ENCODE assay signal across 1 cellular context in genomic region chr17:42803074-42803883, GRCh38.
A peak's percentile ranks its signal among the peaks of the same experiment; 100 is the strongest.
TF ChIP-seq lines count a peak whose summit lies in the region.

No MANE protein-coding gene starts in this region.

TF ChIP-seq in HepG2, 621 proteins besides CTCF, POLR2A, EP300 and RAD21 (continued from another document and continues in another):
- TF ChIP-seq, protein P1, sequence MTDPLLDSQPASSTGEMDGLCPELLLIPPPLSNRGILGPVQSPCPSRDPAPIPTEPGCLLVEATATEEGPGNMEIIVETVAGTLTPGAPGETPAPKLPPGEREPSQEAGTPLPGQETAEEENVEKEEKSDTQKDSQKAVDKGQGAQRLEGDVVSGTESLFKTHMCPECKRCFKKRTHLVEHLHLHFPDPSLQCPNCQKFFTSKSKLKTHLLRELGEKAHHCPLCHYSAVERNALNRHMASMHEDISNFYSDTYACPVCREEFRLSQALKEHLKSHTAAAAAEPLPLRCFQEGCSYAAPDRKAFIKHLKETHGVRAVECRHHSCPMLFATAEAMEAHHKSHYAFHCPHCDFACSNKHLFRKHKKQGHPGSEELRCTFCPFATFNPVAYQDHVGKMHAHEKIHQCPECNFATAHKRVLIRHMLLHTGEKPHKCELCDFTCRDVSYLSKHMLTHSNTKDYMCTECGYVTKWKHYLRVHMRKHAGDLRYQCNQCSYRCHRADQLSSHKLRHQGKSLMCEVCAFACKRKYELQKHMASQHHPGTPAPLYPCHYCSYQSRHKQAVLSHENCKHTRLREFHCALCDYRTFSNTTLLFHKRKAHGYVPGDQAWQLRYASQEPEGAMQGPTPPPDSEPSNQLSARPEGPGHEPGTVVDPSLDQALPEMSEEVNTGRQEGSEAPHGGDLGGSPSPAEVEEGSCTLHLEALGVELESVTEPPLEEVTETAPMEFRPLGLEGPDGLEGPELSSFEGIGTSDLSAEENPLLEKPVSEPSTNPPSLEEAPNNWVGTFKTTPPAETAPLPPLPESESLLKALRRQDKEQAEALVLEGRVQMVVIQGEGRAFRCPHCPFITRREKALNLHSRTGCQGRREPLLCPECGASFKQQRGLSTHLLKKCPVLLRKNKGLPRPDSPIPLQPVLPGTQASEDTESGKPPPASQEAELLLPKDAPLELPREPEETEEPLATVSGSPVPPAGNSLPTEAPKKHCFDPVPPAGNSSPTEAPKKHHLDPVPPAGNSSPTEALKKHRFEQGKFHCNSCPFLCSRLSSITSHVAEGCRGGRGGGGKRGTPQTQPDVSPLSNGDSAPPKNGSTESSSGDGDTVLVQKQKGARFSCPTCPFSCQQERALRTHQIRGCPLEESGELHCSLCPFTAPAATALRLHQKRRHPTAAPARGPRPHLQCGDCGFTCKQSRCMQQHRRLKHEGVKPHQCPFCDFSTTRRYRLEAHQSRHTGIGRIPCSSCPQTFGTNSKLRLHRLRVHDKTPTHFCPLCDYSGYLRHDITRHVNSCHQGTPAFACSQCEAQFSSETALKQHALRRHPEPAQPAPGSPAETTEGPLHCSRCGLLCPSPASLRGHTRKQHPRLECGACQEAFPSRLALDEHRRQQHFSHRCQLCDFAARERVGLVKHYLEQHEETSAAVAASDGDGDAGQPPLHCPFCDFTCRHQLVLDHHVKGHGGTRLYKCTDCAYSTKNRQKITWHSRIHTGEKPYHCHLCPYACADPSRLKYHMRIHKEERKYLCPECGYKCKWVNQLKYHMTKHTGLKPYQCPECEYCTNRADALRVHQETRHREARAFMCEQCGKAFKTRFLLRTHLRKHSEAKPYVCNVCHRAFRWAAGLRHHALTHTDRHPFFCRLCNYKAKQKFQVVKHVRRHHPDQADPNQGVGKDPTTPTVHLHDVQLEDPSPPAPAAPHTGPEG (CRISPR knock-in tag; IDR thresholded peaks at IDR 0.05), result no peak
- no peak for TF ChIP-seq CCAR2 (optimal IDR thresholded peaks at IDR 0.05; ENCODE audit: low read depth, low read length)
- peak; percentile 76 for TF ChIP-seq PITX1 (CRISPR knock-in tag; IDR thresholded peaks at IDR 0.05)
- TF ChIP-seq, protein P2, sequence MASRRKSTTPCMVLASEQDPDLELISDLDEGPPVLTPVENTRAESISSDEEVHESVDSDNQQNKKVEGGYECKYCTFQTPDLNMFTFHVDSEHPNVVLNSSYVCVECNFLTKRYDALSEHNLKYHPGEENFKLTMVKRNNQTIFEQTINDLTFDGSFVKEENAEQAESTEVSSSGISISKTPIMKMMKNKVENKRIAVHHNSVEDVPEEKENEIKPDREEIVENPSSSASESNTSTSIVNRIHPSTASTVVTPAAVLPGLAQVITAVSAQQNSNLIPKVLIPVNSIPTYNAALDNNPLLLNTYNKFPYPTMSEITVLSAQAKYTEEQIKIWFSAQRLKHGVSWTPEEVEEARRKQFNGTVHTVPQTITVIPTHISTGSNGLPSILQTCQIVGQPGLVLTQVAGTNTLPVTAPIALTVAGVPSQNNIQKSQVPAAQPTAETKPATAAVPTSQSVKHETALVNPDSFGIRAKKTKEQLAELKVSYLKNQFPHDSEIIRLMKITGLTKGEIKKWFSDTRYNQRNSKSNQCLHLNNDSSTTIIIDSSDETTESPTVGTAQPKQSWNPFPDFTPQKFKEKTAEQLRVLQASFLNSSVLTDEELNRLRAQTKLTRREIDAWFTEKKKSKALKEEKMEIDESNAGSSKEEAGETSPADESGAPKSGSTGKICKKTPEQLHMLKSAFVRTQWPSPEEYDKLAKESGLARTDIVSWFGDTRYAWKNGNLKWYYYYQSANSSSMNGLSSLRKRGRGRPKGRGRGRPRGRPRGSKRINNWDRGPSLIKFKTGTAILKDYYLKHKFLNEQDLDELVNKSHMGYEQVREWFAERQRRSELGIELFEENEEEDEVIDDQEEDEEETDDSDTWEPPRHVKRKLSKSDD (CRISPR knock-in tag; IDR thresholded peaks at IDR 0.05; ENCODE audit: low read depth), result no peak
- no peak for TF ChIP-seq MTA1 (CRISPR knock-in tag; IDR thresholded peaks at IDR 0.05; ENCODE audit: borderline replicate concordance)
- no peak for TF ChIP-seq PPARG (CRISPR knock-in tag; conservative IDR thresholded peaks at IDR 0.05)
- TF ChIP-seq ZBTB14 (CRISPR knock-in tag; IDR thresholded peaks at IDR 0.05), result no peak
- TF ChIP-seq ZFP36 (IDR thresholded peaks at IDR 0.05; ENCODE audit: borderline replicate concordance, low read depth, low read length, partially characterized antibody), result no peak
- TF ChIP-seq ZNF709 (CRISPR knock-in tag; IDR thresholded peaks at IDR 0.05), result no peak
- TF ChIP-seq TOE1 (CRISPR knock-in tag; IDR thresholded peaks at IDR 0.05), result no peak
- TF ChIP-seq, protein P3, sequence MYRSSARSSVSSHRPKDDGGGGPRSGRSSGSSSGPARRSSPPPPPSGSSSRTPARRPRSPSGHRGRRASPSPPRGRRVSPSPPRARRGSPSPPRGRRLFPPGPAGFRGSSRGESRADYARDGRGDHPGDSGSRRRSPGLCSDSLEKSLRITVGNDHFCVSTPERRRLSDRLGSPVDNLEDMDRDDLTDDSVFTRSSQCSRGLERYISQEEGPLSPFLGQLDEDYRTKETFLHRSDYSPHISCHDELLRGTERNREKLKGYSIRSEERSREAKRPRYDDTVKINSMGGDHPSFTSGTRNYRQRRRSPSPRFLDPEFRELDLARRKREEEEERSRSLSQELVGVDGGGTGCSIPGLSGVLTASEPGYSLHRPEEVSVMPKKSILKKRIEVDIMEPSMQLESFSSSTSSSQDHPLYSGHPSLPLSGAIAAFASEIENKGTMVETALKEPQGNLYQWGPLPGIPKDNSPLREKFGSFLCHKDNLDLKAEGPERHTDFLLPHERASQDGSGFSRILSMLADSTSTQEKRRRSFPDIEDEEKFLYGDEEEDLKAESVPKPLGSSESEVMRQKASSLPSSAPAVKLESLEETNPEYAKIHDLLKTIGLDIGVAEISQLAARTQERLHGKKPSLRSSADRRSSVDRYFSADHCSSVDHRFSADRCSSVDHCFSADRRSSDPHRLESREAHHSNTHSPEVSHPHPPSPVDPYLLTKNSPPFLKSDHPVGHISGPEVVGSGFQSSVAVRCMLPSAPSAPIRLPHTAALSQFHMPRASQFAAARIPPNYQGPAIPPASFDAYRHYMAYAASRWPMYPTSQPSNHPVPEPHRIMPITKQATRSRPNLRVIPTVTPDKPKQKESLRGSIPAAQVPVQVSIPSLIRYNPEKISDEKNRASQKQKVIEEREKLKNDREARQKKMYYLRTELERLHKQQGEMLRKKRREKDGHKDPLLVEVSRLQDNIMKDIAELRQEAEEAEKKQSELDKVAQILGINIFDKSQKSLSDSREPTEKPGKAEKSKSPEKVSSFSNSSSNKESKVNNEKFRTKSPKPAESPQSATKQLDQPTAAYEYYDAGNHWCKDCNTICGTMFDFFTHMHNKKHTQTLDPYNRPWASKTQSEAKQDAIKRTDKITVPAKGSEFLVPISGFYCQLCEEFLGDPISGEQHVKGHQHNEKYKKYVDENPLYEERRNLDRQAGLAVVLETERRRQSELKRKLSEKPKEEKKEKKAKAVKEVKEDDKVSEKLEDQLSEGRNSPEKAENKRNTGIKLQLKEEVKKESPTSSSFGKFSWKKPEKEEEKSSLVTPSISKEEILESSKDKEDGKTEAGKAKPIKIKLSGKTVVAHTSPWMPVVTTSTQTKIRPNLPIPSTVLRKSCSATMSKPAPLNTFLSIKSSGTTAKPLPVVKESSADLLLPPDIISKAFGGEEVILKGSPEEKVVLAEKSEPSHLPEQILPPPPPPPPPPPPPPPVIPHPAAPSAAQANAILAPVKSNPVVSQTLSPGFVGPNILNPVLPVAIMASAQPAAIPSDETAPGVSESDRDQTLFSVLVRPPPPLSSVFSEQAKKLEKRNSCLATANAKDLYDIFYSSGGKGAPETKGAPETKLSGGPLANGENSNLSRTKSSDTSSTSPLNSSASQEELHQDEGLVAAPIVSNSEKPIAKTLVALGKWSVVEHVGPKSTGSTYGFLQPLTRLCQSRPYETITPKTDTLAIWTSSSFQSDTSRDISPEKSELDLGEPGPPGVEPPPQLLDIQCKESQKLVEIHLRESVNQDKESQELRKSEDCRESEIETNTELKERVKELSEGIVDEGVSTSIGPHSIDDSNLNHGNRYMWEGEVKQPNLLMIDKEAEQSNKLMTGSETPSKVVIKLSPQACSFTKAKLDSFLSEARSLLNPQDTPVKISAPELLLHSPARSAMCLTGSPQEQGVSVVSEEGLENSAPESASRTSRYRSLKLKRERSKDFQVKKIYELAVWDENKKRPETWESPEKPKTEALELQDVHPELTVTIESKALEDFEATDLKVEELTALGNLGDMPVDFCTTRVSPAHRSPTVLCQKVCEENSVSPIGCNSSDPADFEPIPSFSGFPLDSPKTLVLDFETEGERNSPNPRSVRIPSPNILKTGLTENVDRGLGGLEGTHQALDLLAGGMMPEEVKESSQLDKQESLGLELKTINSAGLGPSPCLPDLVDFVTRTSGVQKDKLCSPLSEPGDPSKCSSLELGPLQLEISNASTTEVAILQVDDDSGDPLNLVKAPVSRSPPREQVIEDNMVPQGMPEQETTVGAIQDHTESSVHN (CRISPR knock-in tag; IDR thresholded peaks at IDR 0.05), result no peak
- TF ChIP-seq ZNF101 (CRISPR knock-in tag; IDR thresholded peaks at IDR 0.05; ENCODE audit: borderline replicate concordance, low read depth), result no peak
- 0 out of 2 replicates have a peak, but pooled peaks have one; percentile 31 for TF ChIP-seq MBD4 (IDR thresholded peaks at IDR 0.05; ENCODE audit: borderline replicate concordance, low read length)
- no peak for TF ChIP-seq NFE2 (CRISPR knock-in tag; IDR thresholded peaks at IDR 0.05)
- peak; percentile 72; the same call in 1 of the 2 replicates for TF ChIP-seq NFIC (IDR thresholded peaks at IDR 0.05; ENCODE audit: low read length)
- no peak for TF ChIP-seq FOXA1 (IDR thresholded peaks at IDR 0.05)
- no peak for TF ChIP-seq FOXA1 (CRISPR knock-in tag; IDR thresholded peaks at IDR 0.05)
- TF ChIP-seq ZNF879 (CRISPR knock-in tag; IDR thresholded peaks at IDR 0.05), result no peak
- no peak for TF ChIP-seq ZNF773 (CRISPR knock-in tag; IDR thresholded peaks at IDR 0.05; ENCODE audit: borderline replicate concordance)
- TF ChIP-seq ZNF550 (CRISPR knock-in tag; IDR thresholded peaks at IDR 0.05; ENCODE audit: borderline replicate concordance), result no peak
- TF ChIP-seq, protein P4, sequence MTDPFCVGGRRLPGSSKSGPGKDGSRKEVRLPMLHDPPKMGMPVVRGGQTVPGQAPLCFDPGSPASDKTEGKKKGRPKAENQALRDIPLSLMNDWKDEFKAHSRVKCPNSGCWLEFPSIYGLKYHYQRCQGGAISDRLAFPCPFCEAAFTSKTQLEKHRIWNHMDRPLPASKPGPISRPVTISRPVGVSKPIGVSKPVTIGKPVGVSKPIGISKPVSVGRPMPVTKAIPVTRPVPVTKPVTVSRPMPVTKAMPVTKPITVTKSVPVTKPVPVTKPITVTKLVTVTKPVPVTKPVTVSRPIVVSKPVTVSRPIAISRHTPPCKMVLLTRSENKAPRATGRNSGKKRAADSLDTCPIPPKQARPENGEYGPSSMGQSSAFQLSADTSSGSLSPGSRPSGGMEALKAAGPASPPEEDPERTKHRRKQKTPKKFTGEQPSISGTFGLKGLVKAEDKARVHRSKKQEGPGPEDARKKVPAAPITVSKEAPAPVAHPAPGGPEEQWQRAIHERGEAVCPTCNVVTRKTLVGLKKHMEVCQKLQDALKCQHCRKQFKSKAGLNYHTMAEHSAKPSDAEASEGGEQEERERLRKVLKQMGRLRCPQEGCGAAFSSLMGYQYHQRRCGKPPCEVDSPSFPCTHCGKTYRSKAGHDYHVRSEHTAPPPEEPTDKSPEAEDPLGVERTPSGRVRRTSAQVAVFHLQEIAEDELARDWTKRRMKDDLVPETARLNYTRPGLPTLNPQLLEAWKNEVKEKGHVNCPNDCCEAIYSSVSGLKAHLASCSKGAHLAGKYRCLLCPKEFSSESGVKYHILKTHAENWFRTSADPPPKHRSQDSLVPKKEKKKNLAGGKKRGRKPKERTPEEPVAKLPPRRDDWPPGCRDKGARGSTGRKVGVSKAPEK (CRISPR knock-in tag; IDR thresholded peaks at IDR 0.05; ENCODE audit: borderline replicate concordance), result no peak
- TF ChIP-seq ZNF343 (CRISPR knock-in tag; IDR thresholded peaks at IDR 0.05), result no peak
- no peak for TF ChIP-seq HBP1 (CRISPR knock-in tag; IDR thresholded peaks at IDR 0.05; ENCODE audit: low read depth)
- TF ChIP-seq PAX8 (CRISPR knock-in tag; IDR thresholded peaks at IDR 0.05; ENCODE audit: borderline replicate concordance), result no peak
- TF ChIP-seq SP5 (CRISPR knock-in tag; IDR thresholded peaks at IDR 0.05; ENCODE audit: borderline replicate concordance, low read depth), result no peak
- no peak for TF ChIP-seq PCBP1 (IDR thresholded peaks at IDR 0.05; ENCODE audit: borderline replicate concordance, low read depth, low read length)
